ENCODE assay signal across 8 cellular contexts in the genomic region with DNA sequence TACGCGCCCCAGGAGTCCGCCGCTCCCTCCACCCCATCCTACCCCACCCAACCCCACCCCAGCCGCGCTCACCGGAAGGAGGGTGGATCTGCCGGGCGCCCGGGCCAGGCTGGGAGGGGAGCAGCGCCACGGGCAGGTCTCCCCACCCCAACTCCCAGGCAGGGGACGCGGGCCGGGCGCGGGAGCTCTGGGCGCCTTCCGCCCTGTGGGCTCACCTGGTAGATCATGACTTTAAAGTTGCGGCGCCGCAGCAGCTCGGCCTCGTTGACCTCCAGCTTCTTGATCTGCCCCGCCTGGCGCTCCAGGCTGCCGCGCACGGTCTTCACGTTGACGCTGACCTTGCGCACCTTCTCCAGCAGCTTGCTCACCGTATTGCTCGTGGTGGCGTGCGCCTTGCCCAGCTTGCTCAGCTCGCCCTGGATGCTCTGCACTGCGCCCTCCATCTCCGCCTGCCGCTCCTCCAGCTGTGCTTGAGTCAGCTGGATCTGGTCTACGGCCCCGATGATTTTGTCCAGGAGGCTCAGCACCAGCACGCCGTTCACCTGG. TPM values are rescaled to one million over a fixed set of nuclear protein-coding genes. Genes with fewer than 3 reads are reported as not detected.
A peak's percentile ranks its signal among the peaks of the same experiment; 100 is the strongest.
DNase-seq lines count a peak whose midpoint lies in the region; ATAC-seq and TF ChIP-seq lines count a peak whose summit lies in the region.

No MANE protein-coding gene starts in this region.

- H3K4me3 ChIP-seq in esophagus squamous epithelium = peak overlapping the region; percentile 59 to 95 (median 86)

- H3K9me3 ChIP-seq in esophagus squamous epithelium = no peaks in the 10 kb centered on the region

- H3K27me3 Mint-ChIP-seq in activated CD8-positive, alpha-beta T cell treated with anti-CD3 and anti-CD28 coated beads, Interleukin-2, amount 10 ng/mL, durations not matched to agents 7 days and 5 days (ENCODE audit: low read depth) = peaks cover 47% of the 10 kb centered on the region
- H3K27me3 Mint-ChIP-seq in neural crest cell (ENCODE audit: low read depth) = peaks cover 76% of the 10 kb centered on the region

- TF ChIP-seq POLR2A in esophagus squamous epithelium (IDR thresholded peaks at IDR 0.05) = no peak

- no peaks in the 10 kb centered on the region for H3K36me3 Mint-ChIP-seq in activated CD8-positive, alpha-beta T cell treated with anti-CD3 and anti-CD28 coated beads, Interleukin-2, amount 10 ng/mL, durations not matched to agents 7 days and 5 days (ENCODE audit: low read depth)
- no peaks in the 10 kb centered on the region for H3K36me3 Mint-ChIP-seq in neural crest cell (ENCODE audit: low read depth)

- POLR2A ChIA-PET in activated CD8-positive, alpha-beta T cell treated with anti-CD3 and anti-CD28 coated beads, Interleukin-2, amount 10 ng/mL, durations not matched to agents 7 days and 5 days (lab: Charles Lee) = interaction anchor here (1.4 kb wide), 1 partner anchor 98 kb away, joined by 3 read pairs; no protein-coding TSS in a partner anchor

- no peak overlapping the region for H3K27ac Mint-ChIP-seq in activated CD8-positive, alpha-beta T cell treated with anti-CD3 and anti-CD28 coated beads, Interleukin-2, amount 10 ng/mL, durations not matched to agents 7 days and 5 days
- H3K27ac Mint-ChIP-seq in neural crest cell (ENCODE audit: unreplicated experiment) = no peak overlapping the region

- CTCF ChIA-PET in activated CD8-positive, alpha-beta T cell treated with anti-CD3 and anti-CD28 coated beads, Interleukin-2, amount 10 ng/mL, durations not matched to agents 7 days and 5 days (lab: Charles Lee) = interaction anchor here (0.9 to 1.9 kb wide), 9 partner anchors 9 to 132 kb away, joined by 3 to 10 read pairs (median 5); no protein-coding TSS in a partner anchor

- H3K4me1 ChIP-seq in esophagus squamous epithelium = peaks cover 11 to 82% (median 32%) of the 10 kb centered on the region in 3 donors

- H3K9me3 Mint-ChIP-seq in activated CD8-positive, alpha-beta T cell treated with anti-CD3 and anti-CD28 coated beads, Interleukin-2, amount 10 ng/mL, durations not matched to agents 7 days and 5 days (ENCODE audit: insufficient read depth) = no peaks in the 10 kb centered on the region
- no peaks in the 10 kb centered on the region for H3K9me3 Mint-ChIP-seq in neural crest cell

- H3K4me3 Mint-ChIP-seq in activated CD8-positive, alpha-beta T cell treated with anti-CD3 and anti-CD28 coated beads, Interleukin-2, amount 10 ng/mL, durations not matched to agents 7 days and 5 days = peak overlapping the region; percentile 68
- H3K4me3 Mint-ChIP-seq in neural crest cell = peak overlapping the region; percentile 68

- intact Hi-C loops in esophagus squamous epithelium (cut with DNase I) = loop anchor here (10.0 kb wide), 1 partner anchor 92 kb away; no protein-coding TSS in a partner anchor

- TF ChIP-seq CTCF in esophagus squamous epithelium (IDR thresholded peaks at IDR 0.05) = no peak
- TF ChIP-seq CTCF in neural crest cell (conservative IDR thresholded peaks at IDR 0.05) = no peak

- peaks cover 0 to 18% (median 0%) of the 10 kb centered on the region in 4 donors for H3K27me3 ChIP-seq in esophagus squamous epithelium

- peaks cover 14% of the 10 kb centered on the region for H3K4me1 Mint-ChIP-seq in activated CD8-positive, alpha-beta T cell treated with anti-CD3 and anti-CD28 coated beads, Interleukin-2, amount 10 ng/mL, durations not matched to agents 7 days and 5 days (ENCODE audit: low read depth)
- H3K4me1 Mint-ChIP-seq in neural crest cell = peaks cover 16% of the 10 kb centered on the region

- 0% methylated on average over 3 to 5 of the region's 44 CpGs for WGBS in esophagus squamous epithelium, 2 donors

- peak overlapping the region; percentile 91 to 99 (median 96) for H3K27ac ChIP-seq in esophagus squamous epithelium

- peak; percentile 68 for ATAC-seq in activated CD8-positive, alpha-beta T cell treated with anti-CD3 and anti-CD28 coated beads, Interleukin-2, amount 10 ng/mL, durations not matched to agents 7 days and 5 days
- ATAC-seq in HG03521 (IDR thresholded peaks at IDR 0.05; ENCODE audit: unreplicated experiment) (no peak), GM21528 (IDR thresholded peaks at IDR 0.05; ENCODE audit: low FRiP score, unreplicated experiment) (no peak)

- DNase-seq in NCI-H82 (lab: John Stamatoyannopoulos, UW) = peak; percentile 36
- no peak for DNase-seq in NCI-H82 treated with DMSO at 0.1 percent for 48 hours (lab: John Stamatoyannopoulos, UW; ENCODE audit: unreplicated experiment)
- peak; percentile 34 for DNase-seq in activated CD8-positive, alpha-beta T cell treated with anti-CD3 and anti-CD28 coated beads, Interleukin-2, amount 10 ng/mL, durations not matched to agents 7 days and 5 days
- no peak for DNase-seq in esophagus squamous epithelium (lab: John Stamatoyannopoulos, UW)
- no peak for DNase-seq in neural crest cell (ENCODE audit: low read depth, low spot score)
- no peak for DNase-seq in GM19238 (ENCODE audit: insufficient read length, low spot score)

- no peaks in the 10 kb centered on the region for H3K36me3 ChIP-seq in esophagus squamous epithelium

RNA-seq across cellular contexts. Expression of gene CAVIN1, which starts 0.6 kb away (rescaled TPM):
- 1 to 10 TPM; 1.7 to 2.0 TPM for total RNA-seq in activated CD8-positive, alpha-beta T cell treated with anti-CD3 and anti-CD28 coated beads, Interleukin-2, amount 10 ng/mL, durations not matched to agents 7 days and 5 days
- total RNA-seq in esophagus squamous epithelium = 100 to 1,000 TPM in 2 of 4 donors, 10 to 100 TPM in 2; 67.8 to 210 (median 113) TPM
- 0.09 and 0.14 TPM in 2 replicates for total RNA-seq in neural crest cell

RNA-seq across cellular contexts. Expression of gene STAT3, which starts 34.2 kb away (rescaled TPM):
- total RNA-seq in activated CD8-positive, alpha-beta T cell treated with anti-CD3 and anti-CD28 coated beads, Interleukin-2, amount 10 ng/mL, durations not matched to agents 7 days and 5 days = 100 to 1,000 TPM in 1 of 2 experiments, 10 to 100 TPM in 1; 94.7 to 101 TPM
- total RNA-seq in esophagus squamous epithelium (100 to 1,000 TPM; 137 to 229 (median 176) TPM), neural crest cell (38.0 and 40.9 TPM in 2 replicates)

RNA-seq across cellular contexts. Expression of gene ATP6V0A1, which starts 36.2 kb away (rescaled TPM):
- 1 to 10 TPM; 2.1 to 2.2 TPM for total RNA-seq in activated CD8-positive, alpha-beta T cell treated with anti-CD3 and anti-CD28 coated beads, Interleukin-2, amount 10 ng/mL, durations not matched to agents 7 days and 5 days
- 10 to 100 TPM; 35.9 to 62.7 (median 47.5) TPM for total RNA-seq in esophagus squamous epithelium
- 59.4 and 64.7 TPM in 2 replicates for total RNA-seq in neural crest cell

Comparison
In these comparisons a context has a peak if more than half of its experiments do, and no peak if none do; other contexts are left out.
1. DNase-seq: peak in NCI-H82 (single experiment) and activated CD8-positive, alpha-beta T cell treated with anti-CD3 and anti-CD28 coated beads, Interleukin-2, amount 10 ng/mL, durations not matched to agents 7 days and 5 days (single experiment); none in NCI-H82 treated with DMSO at 0.1 percent for 48 hours (single experiment), esophagus squamous epithelium (single experiment), neural crest cell (single experiment) and GM19238 (single experiment).
2. RNA of gene CAVIN1, which starts 0.6 kb away (total RNA-seq): 67.8 to 210 TPM in esophagus squamous epithelium; 1.7 to 2.0 TPM in activated CD8-positive, alpha-beta T cell treated with anti-CD3 and anti-CD28 coated beads, Interleukin-2, amount 10 ng/mL, durations not matched to agents 7 days and 5 days and 0.09 to 0.14 TPM in neural crest cell; every median in the first group is over 10 times any median in the second.
3. RNA of gene ATP6V0A1, which starts 36.2 kb away (total RNA-seq): 59.4 to 64.7 TPM in neural crest cell and 35.9 to 62.7 TPM in esophagus squamous epithelium; 2.1 to 2.2 TPM in activated CD8-positive, alpha-beta T cell treated with anti-CD3 and anti-CD28 coated beads, Interleukin-2, amount 10 ng/mL, durations not matched to agents 7 days and 5 days; every median in the first group is over 10 times any median in the second.